10 cellular contexts compared by ENCODE assay signal in genomic region chr1:228500143-228500736, GRCh38. TPM values are rescaled to one million over a fixed set of nuclear protein-coding genes. Genes with fewer than 3 reads are reported as not detected.
DNase-seq lines count a peak whose midpoint lies in the region; ATAC-seq, FAIRE-seq and TF ChIP-seq lines count a peak whose summit lies in the region.
"Had no signal": no experiment of that assay in that cellular context is flagged by ENCODE, and none has a peak within 500 bp of the region (broad histone marks: within the 10 kb centered on the region; RNA-seq: fewer than 3 reads in every experiment).

No MANE protein-coding gene starts in this region.

- peaks cover 29% of the 10 kb centered on the region for H3K36me3 Mint-ChIP-seq in activated T-cell treated with anti-CD3 and anti-CD28 coated beads, Interleukin-2, amount 50 U/mL, for 24 hours (ENCODE audit: low read depth)
- peaks cover 21 to 35% of the 10 kb centered on the region in 2 donors for H3K36me3 Mint-ChIP-seq in stimulated activated naive B cell treated with anti-CD40 and anti-IgM and Interleukin-4, amounts not matched to agents 10 μg/mL and 1 μg/mL and 100 μg/mL, for 72 hours

- no peak for FAIRE-seq in GM12878 (lab: Jason Lieb, UNC)
- FAIRE-seq: endometrium had no signal

- H3K9me2 ChIP-seq in Karpas-422 (replicated peaks; ENCODE audit: insufficient read depth, low read length): no peaks in the 10 kb centered on the region

- H3K27me3 ChIP-seq in Karpas-422 (ENCODE audit: low read length) (no peaks in the 10 kb centered on the region), GM12878 (replicated peaks in 1 of 2; ENCODE audit: control insufficient read depth in 2 of 2, insufficient read depth in 2 of 2, low read length in 1 of 2) (no peaks in the 10 kb centered on the region)
- H3K27me3 ChIP-seq: vagina had no signal

- H3K4me3 ChIP-seq in Karpas-422 (ENCODE audit: low read length) (peak overlapping the region; percentile 63), GM12878 (0 out of 2 replicates have a peak overlapping the region, but pooled peaks have one; percentile 7)

- ATAC-seq in GM12878: peak; percentile 48
- ATAC-seq in stimulated activated naive B cell treated with anti-CD40 and anti-IgM and Interleukin-4, amounts not matched to agents 10 μg/mL and 1 μg/mL and 100 μg/mL, for 72 hours (replicated peaks): peak; percentile 46 to 55

- no peaks in the 10 kb centered on the region for H3K27me3 Mint-ChIP-seq in activated T-cell treated with anti-CD3 and anti-CD28 coated beads, Interleukin-2, amount 50 U/mL, for 24 hours
- peaks cover under 1 to 7% of the 10 kb centered on the region in 2 donors for H3K27me3 Mint-ChIP-seq in stimulated activated naive B cell treated with anti-CD40 and anti-IgM and Interleukin-4, amounts not matched to agents 10 μg/mL and 1 μg/mL and 100 μg/mL, for 72 hours

- no peak for TF ChIP-seq POLR2A in GM12878 (IDR thresholded peaks at IDR 0.05; ENCODE audit: low read depth, low read length)

- CTCF ChIA-PET in GM12878 (lab: Yijun Ruan, JAX): interaction anchor here (0.5 to 3.3 kb wide), 18 partner anchors 11 to 982 kb away, joined by 3 to 24 read pairs (median 4); partner anchors contain the start of gene RNF187

- RAD21 ChIA-PET in GM12878 (lab: Charles Lee; ENCODE audit: unreplicated experiment): interaction anchor here (1.0 to 1.3 kb wide), 2 partner anchors 14 to 271 kb away, joined by 3 to 4 read pairs; no protein-coding TSS in a partner anchor

- SMC1A ChIA-PET in GM12878 (lab: Charles Lee; ENCODE audit: uncharacterized antibody, unreplicated experiment): interaction anchor here (0.8 to 2.3 kb wide), 10 partner anchors 9 to 755 kb away, joined by 3 to 10 read pairs (median 4); no protein-coding TSS in a partner anchor

- DNase-seq in activated T-cell treated with anti-CD3 and anti-CD28 coated beads, Interleukin-2, amount 50 U/mL, for 24 hours: peak; percentile 14
- DNase-seq in activated T-cell treated with anti-CD3 and anti-CD28 coated beads for 4 hours (no peak), Karpas-422 (peak; percentile 88), GM12878 (ENCODE audit: low read depth, low spot score) (no peak), H4 (ENCODE audit: low spot score) (no peak), inferior parietal cortex (ENCODE audit: extremely low spot score) (no peak), LoVo (ENCODE audit: low spot score) (no peak)
- no peak for DNase-seq in stimulated activated naive B cell treated with anti-CD40 and anti-IgM and Interleukin-4, amounts not matched to agents 10 μg/mL and 1 μg/mL and 100 μg/mL, for 72 hours

- TF ChIP-seq RAD21 in GM12878 (IDR thresholded peaks at IDR 0.05; ENCODE audit: insufficient read depth, low read depth, low read length): no peak

- POLR2A ChIA-PET in GM12878 (lab: Charles Lee): interaction anchor here (0.8 to 1.6 kb wide), 2 partner anchors 10 to 14 kb away, joined by 3 to 4 read pairs; no protein-coding TSS in a partner anchor

- H3K4me3 Mint-ChIP-seq in activated T-cell treated with anti-CD3 and anti-CD28 coated beads, Interleukin-2, amount 50 U/mL, for 24 hours: peak overlapping the region; percentile 58
- H3K4me3 Mint-ChIP-seq in stimulated activated naive B cell treated with anti-CD40 and anti-IgM and Interleukin-4, amounts not matched to agents 10 μg/mL and 1 μg/mL and 100 μg/mL, for 72 hours: peak overlapping the region; percentile 71

- H3K27ac Mint-ChIP-seq in activated T-cell treated with anti-CD3 and anti-CD28 coated beads, Interleukin-2, amount 50 U/mL, for 24 hours: no peak overlapping the region
- peak overlapping the region; percentile 53 for H3K27ac Mint-ChIP-seq in stimulated activated naive B cell treated with anti-CD40 and anti-IgM and Interleukin-4, amounts not matched to agents 10 μg/mL and 1 μg/mL and 100 μg/mL, for 72 hours

- H3K4me1 Mint-ChIP-seq in activated T-cell treated with anti-CD3 and anti-CD28 coated beads, Interleukin-2, amount 50 U/mL, for 24 hours (ENCODE audit: low read depth): peaks cover 44% of the 10 kb centered on the region
- H3K4me1 Mint-ChIP-seq in stimulated activated naive B cell treated with anti-CD40 and anti-IgM and Interleukin-4, amounts not matched to agents 10 μg/mL and 1 μg/mL and 100 μg/mL, for 72 hours: peaks cover 18 to 35% of the 10 kb centered on the region in 2 donors

- H3K9me3 Mint-ChIP-seq in activated T-cell treated with anti-CD3 and anti-CD28 coated beads, Interleukin-2, amount 50 U/mL, for 24 hours: no peaks in the 10 kb centered on the region
- H3K9me3 Mint-ChIP-seq in stimulated activated naive B cell treated with anti-CD40 and anti-IgM and Interleukin-4, amounts not matched to agents 10 μg/mL and 1 μg/mL and 100 μg/mL, for 72 hours: no peaks in the 10 kb centered on the region

- H3K27ac ChIP-seq in Karpas-422 (ENCODE audit: low read length): peak overlapping the region; percentile 95
- no peak overlapping the region for H3K27ac ChIP-seq in GM12878 (ENCODE audit: control insufficient read depth, insufficient read depth)
- H3K27ac ChIP-seq: vagina had no signal

- H4K20me1 ChIP-seq in Karpas-422 (ENCODE audit: insufficient read depth, low read depth, low read length) (no peaks in the 10 kb centered on the region), GM12878 (ENCODE audit: control insufficient read depth, insufficient read depth) (no peaks in the 10 kb centered on the region)

- WGBS in GM12878 (ENCODE audit: insufficient coverage, insufficient replicate concordance, low lambda C conversion rate, missing lambda C conversion rate): 13% methylated on average over 8 of the region's 8 CpGs

- TF ChIP-seq EP300 in GM12878 (IDR thresholded peaks at IDR 0.05; ENCODE audit: borderline replicate concordance in 1 of 2, control insufficient read depth in 1 of 2, low read depth in 2 of 2, low read length in 2 of 2): no peak

- in situ Hi-C loops in GM12878 (cut with MboI): loop anchor here (10.0 kb wide), 1 partner anchor 735 kb away; no protein-coding TSS in a partner anchor

- intact Hi-C loops in GM12878 (cut with micrococcal nuclease; ENCODE audit: unreplicated experiment): loop anchor here (5.0 kb wide), 1 partner anchor 368 kb away; no protein-coding TSS in a partner anchor

- H3K9ac ChIP-seq in Karpas-422 (ENCODE audit: low read length): peak overlapping the region; percentile 74
- H3K9ac ChIP-seq in GM12878 (ENCODE audit: control insufficient read depth, insufficient read depth, low read length): 0 out of 2 replicates have a peak overlapping the region, but pooled peaks have one; percentile 5

- H3K4me2 ChIP-seq in Karpas-422 (ENCODE audit: low read depth, low read length, poor library complexity, severe bottlenecking) (peak overlapping the region; percentile 90), GM12878 (ENCODE audit: control insufficient read depth, insufficient read depth) (peak overlapping the region; percentile 82)

- H2AFZ ChIP-seq in Karpas-422 (ENCODE audit: low read length): peak overlapping the region; percentile 56
- H2AFZ ChIP-seq in GM12878 (ENCODE audit: control insufficient read depth, low read depth, low read length): no peak overlapping the region; the same call in none of the 2 replicates

- H3K9me3 ChIP-seq in Karpas-422 (ENCODE audit: low read length) (no peaks in the 10 kb centered on the region), GM12878 (replicated peaks; ENCODE audit: control insufficient read depth, insufficient read depth, low read length) (no peaks in the 10 kb centered on the region)
- H3K9me3 ChIP-seq: vagina had no signal

- TF ChIP-seq CTCF in GM12878 (IDR thresholded peaks at IDR 0.05 in 2 of 3, conservative IDR thresholded peaks at IDR 0.05 in 1 of 3; ENCODE audit: control insufficient read depth in 2 of 3, extremely low read depth in 1 of 3, insufficient read depth in 1 of 3, low read depth in 3 of 3, low read length in 3 of 3): no peak

- BruUV-seq in GM12878 (replicated peaks; lab: Mats Ljungman, UMichigan): no TSS peak

- 0 out of 2 replicates have a peak, but pooled peaks cover 7% of the 10 kb centered on the region for H3K36me3 ChIP-seq in Karpas-422 (ENCODE audit: insufficient read depth, low read length)
- H3K36me3 ChIP-seq in GM12878 (ENCODE audit: control insufficient read depth in 2 of 2, insufficient read depth in 2 of 2, low read length in 1 of 2): no peaks in the 10 kb centered on the region; a peak in 1 of 4 replicates

- peaks cover 33% of the 10 kb centered on the region for H3K4me1 ChIP-seq in Karpas-422 (ENCODE audit: low read length)
- peaks cover 19% of the 10 kb centered on the region for H3K4me1 ChIP-seq in GM12878 (ENCODE audit: control insufficient read depth, insufficient read depth, low read length)

- no peaks in the 10 kb centered on the region for H3K79me2 ChIP-seq in Karpas-422 (ENCODE audit: low read length)
- no peaks in the 10 kb centered on the region for H3K79me2 ChIP-seq in GM12878 (ENCODE audit: control insufficient read depth, insufficient read depth, low read length)

TF ChIP-seq in GM12878, 131 proteins besides CTCF, POLR2A, EP300 and RAD21 (continues in another document):
- 0 out of 4 replicates have a peak, but pooled peaks of 1 of the 2 experiments have one; percentile 25 for TF ChIP-seq BHLHE40 (IDR thresholded peaks at IDR 0.05; ENCODE audit: borderline replicate concordance in 1 of 2, low read depth in 2 of 2, low read length in 1 of 2)

RNA-seq across cellular contexts. Expression of gene RNF187, which starts 13.1 kb away (rescaled TPM):
- total RNA-seq in Karpas-422 (2014; rRNA removed; shearing (Covaris generic); ENCODE audit: low replicate concordance): 127 and 268 TPM in 2 replicates
- 14.5 and 16.0 TPM in 2 replicates for total RNA-seq in GM12878 (2013; cell fraction: nucleolus; rRNA removed)
- total RNA-seq in GM12878 (2014; rRNA removed): 27.1 and 40.0 TPM in 2 replicates
- 30.5 and 31.8 TPM in 2 replicates for total RNA-seq in GM12878 (2014; rRNA removed; fragmentation: Illumina TruSeq; extraction: Trizol)
- 116 and 125 TPM in 2 replicates for total RNA-seq in GM12878 (2021)
- polyA plus RNA-seq in GM12878 (2011; ENCODE audit: low read depth): 21.0 TPM
- 48.3 and 60.6 TPM in 2 replicates for polyA plus RNA-seq in GM12878 (2011; rRNA removed)
- 75.9 and 79.5 TPM in 2 replicates for polyA plus RNA-seq in GM12878 (2011; cell fraction: cytosol; rRNA removed)
- 44.3 and 49.0 TPM in 2 replicates for polyA plus RNA-seq in GM12878 (2011; cell fraction: nucleus; rRNA removed)
- polyA plus RNA-seq in GM12878 (2012): 53.3 and 70.1 TPM in 2 replicates
- 15.3 and 37.7 TPM in 2 replicates for polyA plus RNA-seq in GM12878 (2014; fragmentation: Illumina TruSeq; extraction: Trizol)
- 1 to 10 TPM; 2.6 to 9.7 TPM for polyA plus RNA-seq in GM12878 (2014; fragmentation: Nextera tagmentation; extraction: Ambion mirVana)
- 41.9 and 45.3 TPM in 2 replicates for polyA plus RNA-seq in GM12878 (2014; rRNA removed)
- 10 to 100 TPM in 1 of 2 experiments, 1 to 10 TPM in 1; 9.9 to 14.5 TPM for polyA plus RNA-seq in GM12878 (2016; fragmentation: Nextera tagmentation; extraction: Ambion mirVana)
- 36.0 and 60.5 TPM in 2 replicates for polyA minus RNA-seq in GM12878 (2011; rRNA and poly(A)+ RNA removed)
- 27.3 and 34.6 TPM in 2 replicates for polyA minus RNA-seq in GM12878 (2011; cell fraction: cytosol; rRNA and poly(A)+ RNA removed)
- polyA minus RNA-seq in GM12878 (2011; cell fraction: nucleus; rRNA and poly(A)+ RNA removed): 9.1 and 16.1 TPM in 2 replicates
- 44.9 and 80.6 TPM in 2 replicates for total RNA-seq in H4 (2014; rRNA removed; shearing (Covaris generic))

Comparison
In these comparisons a context has a peak if more than half of its experiments do, and no peak if none do; other contexts are left out.
1. DNase-seq: peak in activated T-cell treated with anti-CD3 and anti-CD28 coated beads, Interleukin-2, amount 50 U/mL, for 24 hours (single experiment) and Karpas-422 (single experiment); none in activated T-cell treated with anti-CD3 and anti-CD28 coated beads for 4 hours (single experiment), GM12878 (single experiment), stimulated activated naive B cell treated with anti-CD40 and anti-IgM and Interleukin-4, amounts not matched to agents 10 μg/mL and 1 μg/mL and 100 μg/mL, for 72 hours (single experiment), H4 (single experiment), inferior parietal cortex (single experiment) and LoVo (single experiment).